In the genomic region with DNA sequence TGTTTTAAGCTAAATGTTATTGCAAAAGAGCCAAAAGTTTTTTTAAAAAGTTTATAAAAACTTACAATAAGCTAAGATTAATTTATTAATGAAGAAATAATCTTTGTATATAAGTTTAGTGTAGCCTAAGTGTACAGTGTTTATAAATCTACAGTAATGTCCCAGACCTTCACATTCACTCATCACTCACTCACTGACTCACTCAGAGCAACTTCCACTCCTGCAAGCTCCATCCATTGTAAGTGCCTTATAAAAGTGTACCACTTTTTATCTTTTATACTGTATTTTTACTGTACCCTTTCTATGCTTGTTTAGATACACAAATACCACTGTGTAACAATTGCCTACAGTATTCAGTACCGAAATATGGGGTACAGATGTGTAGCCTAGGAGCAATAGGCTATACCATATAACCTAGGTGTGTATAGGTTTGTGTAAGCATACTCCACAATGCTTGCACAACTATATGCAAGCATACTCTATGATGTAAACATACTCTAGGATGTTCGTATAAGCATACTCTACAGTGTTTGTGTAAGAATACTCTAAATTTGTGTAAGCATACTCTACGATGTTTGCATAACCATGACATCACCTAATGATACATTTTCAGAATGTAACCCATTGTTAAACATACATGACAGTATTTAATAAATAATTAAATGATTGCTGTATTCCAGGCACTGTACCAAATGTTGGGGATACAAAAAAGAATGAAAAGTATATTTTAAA, we compare ENCODE assay signal across 2 cellular contexts.
TF ChIP-seq lines count a peak whose summit lies in the region.

No MANE protein-coding gene starts in this region.

TF ChIP-seq in HepG2, 621 proteins besides CTCF, POLR2A, EP300 and RAD21:
- TF ChIP-seq, protein P1, sequence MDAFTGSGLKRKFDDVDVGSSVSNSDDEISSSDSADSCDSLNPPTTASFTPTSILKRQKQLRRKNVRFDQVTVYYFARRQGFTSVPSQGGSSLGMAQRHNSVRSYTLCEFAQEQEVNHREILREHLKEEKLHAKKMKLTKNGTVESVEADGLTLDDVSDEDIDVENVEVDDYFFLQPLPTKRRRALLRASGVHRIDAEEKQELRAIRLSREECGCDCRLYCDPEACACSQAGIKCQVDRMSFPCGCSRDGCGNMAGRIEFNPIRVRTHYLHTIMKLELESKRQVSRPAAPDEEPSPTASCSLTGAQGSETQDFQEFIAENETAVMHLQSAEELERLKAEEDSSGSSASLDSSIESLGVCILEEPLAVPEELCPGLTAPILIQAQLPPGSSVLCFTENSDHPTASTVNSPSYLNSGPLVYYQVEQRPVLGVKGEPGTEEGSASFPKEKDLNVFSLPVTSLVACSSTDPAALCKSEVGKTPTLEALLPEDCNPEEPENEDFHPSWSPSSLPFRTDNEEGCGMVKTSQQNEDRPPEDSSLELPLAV (CRISPR knock-in tag; conservative IDR thresholded peaks at IDR 0.05; ENCODE audit: low read depth) = no peak
- TF ChIP-seq MBD4 (IDR thresholded peaks at IDR 0.05; ENCODE audit: borderline replicate concordance, low read length) = no peak
- TF ChIP-seq ATF7 (IDR thresholded peaks at IDR 0.05) = peak; percentile 38; the same call in 1 of the 2 replicates
- TF ChIP-seq ATF7 (CRISPR knock-in tag; IDR thresholded peaks at IDR 0.05) = no peak
- no peak for TF ChIP-seq REL (CRISPR knock-in tag; conservative IDR thresholded peaks at IDR 0.05)

TF ChIP-seq in IMR-90, 13 proteins besides CTCF, POLR2A, EP300 and RAD21 (continued from another document):
- TF ChIP-seq MXI1 (IDR thresholded peaks at IDR 0.05; ENCODE audit: borderline replicate concordance, low read depth, low read length) = no peak
- TF ChIP-seq CEBPB (IDR thresholded peaks at IDR 0.05; ENCODE audit: low read depth, low read length) = peak; percentile 81
- TF ChIP-seq CHD1 (IDR thresholded peaks at IDR 0.05; ENCODE audit: low read depth, low read length) = no peak
- no peak for TF ChIP-seq NFE2L2 (IDR thresholded peaks at IDR 0.05; ENCODE audit: low read depth, low read length)
- TF ChIP-seq, protein P2, sequence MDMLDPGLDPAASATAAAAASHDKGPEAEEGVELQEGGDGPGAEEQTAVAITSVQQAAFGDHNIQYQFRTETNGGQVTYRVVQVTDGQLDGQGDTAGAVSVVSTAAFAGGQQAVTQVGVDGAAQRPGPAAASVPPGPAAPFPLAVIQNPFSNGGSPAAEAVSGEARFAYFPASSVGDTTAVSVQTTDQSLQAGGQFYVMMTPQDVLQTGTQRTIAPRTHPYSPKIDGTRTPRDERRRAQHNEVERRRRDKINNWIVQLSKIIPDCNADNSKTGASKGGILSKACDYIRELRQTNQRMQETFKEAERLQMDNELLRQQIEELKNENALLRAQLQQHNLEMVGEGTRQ (IDR thresholded peaks at IDR 0.05; ENCODE audit: low read depth, low read length) = no peak
- TF ChIP-seq MAZ (IDR thresholded peaks at IDR 0.05; ENCODE audit: borderline replicate concordance, low read depth, low read length) = no peak
- no peak for TF ChIP-seq RCOR1 (IDR thresholded peaks at IDR 0.05; ENCODE audit: insufficient replicate concordance, low read length)
- TF ChIP-seq, protein P3, sequence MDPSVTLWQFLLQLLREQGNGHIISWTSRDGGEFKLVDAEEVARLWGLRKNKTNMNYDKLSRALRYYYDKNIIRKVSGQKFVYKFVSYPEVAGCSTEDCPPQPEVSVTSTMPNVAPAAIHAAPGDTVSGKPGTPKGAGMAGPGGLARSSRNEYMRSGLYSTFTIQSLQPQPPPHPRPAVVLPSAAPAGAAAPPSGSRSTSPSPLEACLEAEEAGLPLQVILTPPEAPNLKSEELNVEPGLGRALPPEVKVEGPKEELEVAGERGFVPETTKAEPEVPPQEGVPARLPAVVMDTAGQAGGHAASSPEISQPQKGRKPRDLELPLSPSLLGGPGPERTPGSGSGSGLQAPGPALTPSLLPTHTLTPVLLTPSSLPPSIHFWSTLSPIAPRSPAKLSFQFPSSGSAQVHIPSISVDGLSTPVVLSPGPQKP (IDR thresholded peaks at IDR 0.05; ENCODE audit: borderline replicate concordance, low read depth, low read length) = no peak
- 0 out of 2 replicates have a peak, but pooled peaks have one; percentile 4 for TF ChIP-seq FOS (IDR thresholded peaks at IDR 0.05; ENCODE audit: low read depth, low read length)
